In the genomic region with DNA sequence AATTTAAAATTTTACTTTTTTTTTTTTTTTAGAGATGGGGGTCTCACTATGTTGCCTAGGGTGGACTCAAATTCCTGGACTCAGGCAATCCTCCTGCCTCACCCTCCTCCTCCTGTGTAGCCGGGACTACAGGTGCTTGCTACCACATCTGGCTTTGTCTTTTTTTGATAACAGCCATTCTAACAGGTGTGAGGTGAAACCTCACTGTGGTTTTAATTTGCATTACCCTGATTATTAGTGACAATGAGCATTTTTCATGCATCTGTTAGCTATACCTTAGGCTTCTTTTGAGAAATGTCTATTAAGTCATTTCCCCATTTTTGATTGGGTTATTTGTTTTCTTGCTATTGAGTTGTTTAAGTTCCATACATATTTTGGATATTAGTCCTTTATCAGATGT, we compare ENCODE assay signal across 18 cellular contexts.
DNase-seq lines count a peak whose midpoint lies in the region; ATAC-seq and TF ChIP-seq lines count a peak whose summit lies in the region.
"Had no signal": no experiment of that assay in that cellular context is flagged by ENCODE, and none has a peak within 500 bp of the region (broad histone marks: within the 10 kb centered on the region; RNA-seq: fewer than 3 reads in every experiment).

No MANE protein-coding gene starts in this region.

- peaks cover 8% of the 10 kb centered on the region for H3K9me3 Mint-ChIP-seq in natural killer cell treated with Interleukin-12 subunit alpha and Interleukin-12 subunit beta and Interleukin-15 and Interleukin-18, amount 100 ng/mL, for 72 hours

- ATAC-seq in GM18505 (IDR thresholded peaks at IDR 0.05; ENCODE audit: unreplicated experiment) = peak; percentile 83
- peak; percentile 77 for ATAC-seq in GM19455 (IDR thresholded peaks at IDR 0.05; ENCODE audit: unreplicated experiment)
- ATAC-seq in HG02763 (IDR thresholded peaks at IDR 0.05; ENCODE audit: unreplicated experiment) = peak; percentile 93
- peak; percentile 85 for ATAC-seq in HG03378 (IDR thresholded peaks at IDR 0.05; ENCODE audit: unreplicated experiment)
- ATAC-seq in gastroesophageal sphincter = no peak
- no peak for ATAC-seq in natural killer cell treated with Interleukin-12 subunit alpha and Interleukin-12 subunit beta and Interleukin-15 and Interleukin-18, amount 100 ng/mL, for 72 hours
- ATAC-seq in mucosa of descending colon = no peak
- ATAC-seq: heart right ventricle; left lung; naive thymus-derived CD8-positive, alpha-beta T cell had no signal

- DNase-seq in coronary artery (ENCODE audit: low spot score) (no peak), mucosa of descending colon (no peak)
- no peak for DNase-seq in natural killer cell treated with Interleukin-12 subunit alpha and Interleukin-12 subunit beta and Interleukin-15 and Interleukin-18, amount 100 ng/mL, for 72 hours (ENCODE audit: low spot score)
- DNase-seq: ACHN; activated naive CD8-positive, alpha-beta T cell treated with anti-CD3 and anti-CD28 coated beads, Interleukin-2, amount 10 ng/mL, durations not matched to agents 7 days and 5 days; COR-L47; erythroblast; heart right ventricle; IMR-90; left lung; naive thymus-derived CD8-positive, alpha-beta T cell; NCI-H524 treated with DMSO at 0.1 percent for 48 hours; stimulated activated naive CD4-positive, alpha-beta T cell had no signal

- H3K36me3 ChIP-seq in gastroesophageal sphincter (peaks cover 0 to 5% of the 10 kb centered on the region in 2 donors), mucosa of descending colon (ENCODE audit: low read depth) (no peaks in the 10 kb centered on the region)

- 100% methylated on average over 1 of the region's 1 CpG; no CpG with 5 or more reads in 1 of the 2 donors for WGBS in gastroesophageal sphincter (ENCODE audit: low coverage in 1 of 2), 2 donors

- H3K4me1 ChIP-seq in gastroesophageal sphincter (no peaks in the 10 kb centered on the region), mucosa of descending colon (ENCODE audit: low read depth) (no peaks in the 10 kb centered on the region)
- H3K4me1 ChIP-seq: left lung had no signal

- H3K4me3 Mint-ChIP-seq in natural killer cell treated with Interleukin-12 subunit alpha and Interleukin-12 subunit beta and Interleukin-15 and Interleukin-18, amount 100 ng/mL, for 72 hours = no peak overlapping the region
- H3K4me3 Mint-ChIP-seq: activated naive CD8-positive, alpha-beta T cell treated with anti-CD3 and anti-CD28 coated beads, Interleukin-2, amount 10 ng/mL, durations not matched to agents 7 days and 5 days; naive thymus-derived CD8-positive, alpha-beta T cell had no signal

- H3K27me3 Mint-ChIP-seq in natural killer cell treated with Interleukin-12 subunit alpha and Interleukin-12 subunit beta and Interleukin-15 and Interleukin-18, amount 100 ng/mL, for 72 hours = no peaks in the 10 kb centered on the region
- H3K27me3 Mint-ChIP-seq: activated naive CD8-positive, alpha-beta T cell treated with anti-CD3 and anti-CD28 coated beads, Interleukin-2, amount 10 ng/mL, durations not matched to agents 7 days and 5 days; naive thymus-derived CD8-positive, alpha-beta T cell had no signal

- H3K4me3 ChIP-seq in coronary artery (no peak overlapping the region), gastroesophageal sphincter (no peak overlapping the region), mucosa of descending colon (no peak overlapping the region)
- H3K4me3 ChIP-seq: heart right ventricle, left lung had no signal

- no peak overlapping the region for H3K27ac ChIP-seq in coronary artery
- H3K27ac ChIP-seq in gastroesophageal sphincter = no peak overlapping the region
- H3K27ac ChIP-seq: heart right ventricle, left lung had no signal

- TF ChIP-seq POLR2A in GM18505 (IDR thresholded peaks at IDR 0.05; ENCODE audit: borderline replicate concordance, extremely low read depth, insufficient read depth, insufficient read length) (no peak), gastroesophageal sphincter (IDR thresholded peaks at IDR 0.05) (no peak)

- H3K36me3 Mint-ChIP-seq in natural killer cell treated with Interleukin-12 subunit alpha and Interleukin-12 subunit beta and Interleukin-15 and Interleukin-18, amount 100 ng/mL, for 72 hours = no peaks in the 10 kb centered on the region
- H3K36me3 Mint-ChIP-seq: activated naive CD8-positive, alpha-beta T cell treated with anti-CD3 and anti-CD28 coated beads, Interleukin-2, amount 10 ng/mL, durations not matched to agents 7 days and 5 days; naive thymus-derived CD8-positive, alpha-beta T cell had no signal

- TF ChIP-seq CTCF in coronary artery (IDR thresholded peaks at IDR 0.05) = no peak
- TF ChIP-seq CTCF in gastroesophageal sphincter (IDR thresholded peaks at IDR 0.05) = no peak
- TF ChIP-seq CTCF in mucosa of descending colon (IDR thresholded peaks at IDR 0.05) = no peak

- no peaks in the 10 kb centered on the region for H3K4me1 Mint-ChIP-seq in natural killer cell treated with Interleukin-12 subunit alpha and Interleukin-12 subunit beta and Interleukin-15 and Interleukin-18, amount 100 ng/mL, for 72 hours (ENCODE audit: low read depth in 2 of 2)
- H3K4me1 Mint-ChIP-seq: activated naive CD8-positive, alpha-beta T cell treated with anti-CD3 and anti-CD28 coated beads, Interleukin-2, amount 10 ng/mL, durations not matched to agents 7 days and 5 days; naive thymus-derived CD8-positive, alpha-beta T cell had no signal

- H3K9me3 ChIP-seq in gastroesophageal sphincter (no peaks in the 10 kb centered on the region), mucosa of descending colon (no peaks in the 10 kb centered on the region)
- H3K9me3 ChIP-seq: heart right ventricle, left lung had no signal

- TF ChIP-seq EP300 in gastroesophageal sphincter (IDR thresholded peaks at IDR 0.05) = no peak

- intact Hi-C loops in mucosa of descending colon (cut with DNase I, micrococcal nuclease) = no loop called here

- H3K27me3 ChIP-seq in gastroesophageal sphincter = no peaks in the 10 kb centered on the region
- H3K27me3 ChIP-seq: heart right ventricle, left lung had no signal

- H3K27ac Mint-ChIP-seq in natural killer cell treated with Interleukin-12 subunit alpha and Interleukin-12 subunit beta and Interleukin-15 and Interleukin-18, amount 100 ng/mL, for 72 hours = no peak overlapping the region
- H3K27ac Mint-ChIP-seq: activated naive CD8-positive, alpha-beta T cell treated with anti-CD3 and anti-CD28 coated beads, Interleukin-2, amount 10 ng/mL, durations not matched to agents 7 days and 5 days; naive thymus-derived CD8-positive, alpha-beta T cell had no signal

Comparison
In these comparisons a context has a peak if more than half of its experiments do, and no peak if none do; other contexts are left out.
1. ATAC-seq: peak in GM18505 (single experiment), GM19455 (single experiment), HG02763 (single experiment) and HG03378 (single experiment); none in gastroesophageal sphincter (single experiment), natural killer cell treated with Interleukin-12 subunit alpha and Interleukin-12 subunit beta and Interleukin-15 and Interleukin-18, amount 100 ng/mL, for 72 hours (0 of 2) and mucosa of descending colon (single experiment).